Comparison of ENCODE assay signal across 3 cellular contexts in genomic region chr16:85057212-85057889, GRCh38.
TF ChIP-seq lines count a peak whose summit lies in the region.

No MANE protein-coding gene starts in this region.

TF ChIP-seq in Ishikawa, 13 proteins besides CTCF, POLR2A, EP300 and RAD21:
- no peak for TF ChIP-seq FOXM1 (IDR thresholded peaks at IDR 0.05; ENCODE audit: borderline replicate concordance, low read depth)
- no peak for TF ChIP-seq CEBPB (IDR thresholded peaks at IDR 0.05)
- no peak for TF ChIP-seq EGR1 (IDR thresholded peaks at IDR 0.05)
- TF ChIP-seq CREB1 (IDR thresholded peaks at IDR 0.05; ENCODE audit: low read depth): no peak
- TF ChIP-seq NFIC (IDR thresholded peaks at IDR 0.05): no peak
- no peak for TF ChIP-seq YY1 (IDR thresholded peaks at IDR 0.05; ENCODE audit: low read depth)
- TF ChIP-seq MAX (IDR thresholded peaks at IDR 0.05): no peak
- TF ChIP-seq ZBTB7A (IDR thresholded peaks at IDR 0.05; ENCODE audit: low read depth): no peak
- TF ChIP-seq USF1 (IDR thresholded peaks at IDR 0.05): no peak
- no peak for TF ChIP-seq REST (IDR thresholded peaks at IDR 0.05; ENCODE audit: low read depth)

TF ChIP-seq in K562, 482 proteins besides CTCF, POLR2A, EP300 and RAD21:
- TF ChIP-seq RAD51 (IDR thresholded peaks at IDR 0.05; ENCODE audit: borderline replicate concordance, low read depth): 0 out of 2 replicates have a peak, but pooled peaks have one; percentile 16
- peak; percentile 52 for TF ChIP-seq CTCFL (IDR thresholded peaks at IDR 0.05; ENCODE audit: borderline replicate concordance, insufficient read depth, low read depth, low read length, poor library complexity, severe bottlenecking)
- TF ChIP-seq CREM (IDR thresholded peaks at IDR 0.05; ENCODE audit: low read depth): peak; percentile 26; the same call in 1 of the 2 replicates
- TF ChIP-seq GATA2 (CRISPR knock-in tag; IDR thresholded peaks at IDR 0.05): no peak
- TF ChIP-seq U2AF2 (optimal IDR thresholded peaks at IDR 0.05; ENCODE audit: low read depth, low read length): no peak
- TF ChIP-seq CTBP1 (IDR thresholded peaks at IDR 0.05; ENCODE audit: borderline replicate concordance): peak; percentile 19; the same call in 1 of the 2 replicates
- no peak for TF ChIP-seq PBX2 (CRISPR knock-in tag; IDR thresholded peaks at IDR 0.05; ENCODE audit: low read depth)
- peak; percentile 57; the same call in 1 of the 2 replicates for TF ChIP-seq PBX2 (tag; conservative IDR thresholded peaks at IDR 0.05; ENCODE audit: low read depth)

TF ChIP-seq in neural cell, 6 proteins besides CTCF, POLR2A, EP300 and RAD21:
- no peak for TF ChIP-seq REST (IDR thresholded peaks at IDR 0.05; ENCODE audit: borderline replicate concordance)
- no peak for TF ChIP-seq POLR2AphosphoS5 (IDR thresholded peaks at IDR 0.05)
- no peak for TF ChIP-seq EZH2 (IDR thresholded peaks at IDR 0.05; ENCODE audit: borderline replicate concordance, insufficient read depth, low read length, poor library complexity, severe bottlenecking)
- TF ChIP-seq SMC3 (conservative IDR thresholded peaks at IDR 0.05; ENCODE audit: poor library complexity): no peak
- TF ChIP-seq MXI1 (conservative IDR thresholded peaks at IDR 0.05; ENCODE audit: poor library complexity, severe bottlenecking): no peak
- no peak for TF ChIP-seq TAF1 (IDR thresholded peaks at IDR 0.05; ENCODE audit: low read depth)
